ENCODE assay signal across 11 cellular contexts in the genomic region with DNA sequence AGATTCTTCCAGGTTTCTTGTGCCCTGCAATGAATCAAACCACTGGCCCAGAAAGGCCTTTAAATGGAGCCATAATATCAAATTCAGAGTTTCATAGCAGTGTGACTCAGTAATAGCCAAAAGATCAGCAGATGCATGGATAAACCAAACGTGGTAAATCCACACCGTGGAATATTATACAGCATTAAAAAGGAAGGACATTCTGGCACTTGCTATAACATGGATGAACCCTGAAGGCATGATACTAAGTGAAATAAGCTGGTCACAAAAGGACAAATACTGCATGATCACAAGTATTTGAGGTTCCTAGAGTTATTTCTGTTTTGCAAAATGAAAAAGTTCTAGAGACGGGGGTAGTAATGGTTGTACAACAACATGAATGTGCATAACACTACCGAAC.
DNase-seq lines count a peak whose midpoint lies in the region; ATAC-seq and TF ChIP-seq lines count a peak whose summit lies in the region.
"Had no signal": no experiment of that assay in that cellular context is flagged by ENCODE, and none has a peak within 500 bp of the region (broad histone marks: within the 10 kb centered on the region; RNA-seq: fewer than 3 reads in every experiment).

No MANE protein-coding gene starts in this region.

- H3K4me3 ChIP-seq in OCI-LY1 (ENCODE audit: low read depth, low read length, poor library complexity, severe bottlenecking): no peak overlapping the region
- no peak overlapping the region for H3K4me3 ChIP-seq in hepatocyte

- H3K27ac ChIP-seq in OCI-LY1 (ENCODE audit: low read depth, low read length, poor library complexity, severe bottlenecking) (peak overlapping the region; percentile 86), hepatocyte (peak overlapping the region; percentile 92)

- DNase-seq in activated CD4-positive, alpha-beta memory T cell treated with anti-CD3 and anti-CD28 coated beads, Interleukin-2, amount 10 ng/mL, durations not matched to agents 7 days and 5 days: no peak
- DNase-seq in hepatocyte (ENCODE audit: low spot score): no peak
- no peak for DNase-seq in activated CD8-positive, alpha-beta memory T cell treated with anti-CD3 and anti-CD28 coated beads, Interleukin-2, amount 50 U/mL, for 4 hours
- no peak for DNase-seq in DMS153 treated with DMSO at 0.1 percent for 48 hours (lab: John Stamatoyannopoulos, UW; ENCODE audit: unreplicated experiment)
- DNase-seq in NCI-H2107 treated with DMSO at 0.1 percent for 48 hours (lab: John Stamatoyannopoulos, UW; ENCODE audit: unreplicated experiment): no peak
- DNase-seq: NCI-H1417; NCI-H526 treated with DMSO at 0.1 percent for 48 hours; stimulated activated CD4-positive, alpha-beta T cell treated with anti-CD3 and anti-CD28 coated beads, Interleukin-2, amount 100 ng/mL, for 48 hours had no signal

- H3K4me3 Mint-ChIP-seq in activated CD4-positive, alpha-beta memory T cell treated with anti-CD3 and anti-CD28 coated beads, Interleukin-2, amount 10 ng/mL, durations not matched to agents 7 days and 5 days: no peak overlapping the region
- no peak overlapping the region for H3K4me3 Mint-ChIP-seq in stimulated activated memory B cell treated with anti-CD40 and anti-IgM and Interleukin-4, amounts not matched to agents 10 μg/mL and 1 μg/mL and 100 μg/mL, for 72 hours

- no peak overlapping the region for H3K9ac ChIP-seq in OCI-LY1 (ENCODE audit: low read length)

- peaks cover 18% of the 10 kb centered on the region for H3K36me3 Mint-ChIP-seq in activated CD4-positive, alpha-beta memory T cell treated with anti-CD3 and anti-CD28 coated beads, Interleukin-2, amount 10 ng/mL, durations not matched to agents 7 days and 5 days (ENCODE audit: low read depth)
- H3K36me3 Mint-ChIP-seq in stimulated activated memory B cell treated with anti-CD40 and anti-IgM and Interleukin-4, amounts not matched to agents 10 μg/mL and 1 μg/mL and 100 μg/mL, for 72 hours: no peaks in the 10 kb centered on the region

- no peaks in the 10 kb centered on the region for H3K36me3 ChIP-seq in OCI-LY1 (ENCODE audit: insufficient read depth, low read length)
- no peaks in the 10 kb centered on the region for H3K36me3 ChIP-seq in hepatocyte (replicated peaks; ENCODE audit: insufficient read depth, low read depth)

- H3K9me2 ChIP-seq in OCI-LY1 (ENCODE audit: low read depth, low read length) (no peaks in the 10 kb centered on the region), hepatocyte (replicated peaks; ENCODE audit: insufficient read depth) (no peaks in the 10 kb centered on the region)

- peaks cover 44% of the 10 kb centered on the region for H3K4me1 ChIP-seq in OCI-LY1 (ENCODE audit: insufficient read depth, low read length, severe bottlenecking)
- H3K4me1 ChIP-seq in hepatocyte (ENCODE audit: insufficient read depth): peaks cover 24% of the 10 kb centered on the region

- 92% methylated on average over 4 of the region's 4 CpGs for WGBS in hepatocyte (ENCODE audit: low lambda C conversion rate, missing lambda C conversion rate)

- peaks cover 8% of the 10 kb centered on the region for H3K9me3 Mint-ChIP-seq in activated CD4-positive, alpha-beta memory T cell treated with anti-CD3 and anti-CD28 coated beads, Interleukin-2, amount 10 ng/mL, durations not matched to agents 7 days and 5 days
- H3K9me3 Mint-ChIP-seq in stimulated activated memory B cell treated with anti-CD40 and anti-IgM and Interleukin-4, amounts not matched to agents 10 μg/mL and 1 μg/mL and 100 μg/mL, for 72 hours: peaks cover 5% of the 10 kb centered on the region

- no peaks in the 10 kb centered on the region for H3K9me3 ChIP-seq in OCI-LY1 (ENCODE audit: low read length)
- no peaks in the 10 kb centered on the region for H3K9me3 ChIP-seq in hepatocyte (ENCODE audit: low read depth)

- no peak for TF ChIP-seq CTCF in OCI-LY1 (IDR thresholded peaks at IDR 0.05; ENCODE audit: low read length)
- no peak for TF ChIP-seq CTCF in hepatocyte (IDR thresholded peaks at IDR 0.05; ENCODE audit: poor library complexity)

- H3K4me2 ChIP-seq in OCI-LY1 (ENCODE audit: low read length): no peak overlapping the region
- no peak overlapping the region for H3K4me2 ChIP-seq in hepatocyte

- H3K79me2 ChIP-seq in OCI-LY1 (ENCODE audit: insufficient read depth, low read length): no peaks in the 10 kb centered on the region
- H3K79me2 ChIP-seq in hepatocyte: no peaks in the 10 kb centered on the region

- no peaks in the 10 kb centered on the region for H3K27me3 Mint-ChIP-seq in activated CD4-positive, alpha-beta memory T cell treated with anti-CD3 and anti-CD28 coated beads, Interleukin-2, amount 10 ng/mL, durations not matched to agents 7 days and 5 days
- no peaks in the 10 kb centered on the region for H3K27me3 Mint-ChIP-seq in stimulated activated memory B cell treated with anti-CD40 and anti-IgM and Interleukin-4, amounts not matched to agents 10 μg/mL and 1 μg/mL and 100 μg/mL, for 72 hours

- no peak overlapping the region for H2AFZ ChIP-seq in OCI-LY1 (ENCODE audit: low read length)
- no peak overlapping the region for H2AFZ ChIP-seq in hepatocyte

- POLR2A ChIA-PET in activated CD4-positive, alpha-beta memory T cell treated with anti-CD3 and anti-CD28 coated beads, Interleukin-2, amount 10 ng/mL, durations not matched to agents 7 days and 5 days (lab: Charles Lee): interaction anchor here (0.7 to 3.4 kb wide), 6 partner anchors 9 to 377 kb away, joined by 4 to 23 read pairs (median 6); no protein-coding TSS in a partner anchor

- H3F3A ChIP-seq in OCI-LY1 (ENCODE audit: insufficient read depth, low read length): no peaks in the 10 kb centered on the region

- H3K27ac Mint-ChIP-seq in activated CD4-positive, alpha-beta memory T cell treated with anti-CD3 and anti-CD28 coated beads, Interleukin-2, amount 10 ng/mL, durations not matched to agents 7 days and 5 days: peak overlapping the region; percentile 11
- H3K27ac Mint-ChIP-seq in stimulated activated memory B cell treated with anti-CD40 and anti-IgM and Interleukin-4, amounts not matched to agents 10 μg/mL and 1 μg/mL and 100 μg/mL, for 72 hours: peak overlapping the region; percentile 96

- H4K20me1 ChIP-seq in OCI-LY1 (ENCODE audit: insufficient read depth, low read length) (no peaks in the 10 kb centered on the region), hepatocyte (ENCODE audit: insufficient read depth, poor library complexity, severe bottlenecking) (no peaks in the 10 kb centered on the region)

- ATAC-seq in stimulated activated memory B cell treated with anti-CD40 and anti-IgM and Interleukin-4, amounts not matched to agents 10 μg/mL and 1 μg/mL and 100 μg/mL, for 72 hours: no peak
- no peak for ATAC-seq in GM21723 (IDR thresholded peaks at IDR 0.05; ENCODE audit: unreplicated experiment)

- CTCF ChIA-PET in activated CD4-positive, alpha-beta memory T cell treated with anti-CD3 and anti-CD28 coated beads, Interleukin-2, amount 10 ng/mL, durations not matched to agents 7 days and 5 days (lab: Charles Lee): interaction anchor here (0.6 to 2.2 kb wide), 5 partner anchors 10 to 389 kb away, joined by 3 to 7 read pairs (median 5); no protein-coding TSS in a partner anchor

- H3K4me1 Mint-ChIP-seq in activated CD4-positive, alpha-beta memory T cell treated with anti-CD3 and anti-CD28 coated beads, Interleukin-2, amount 10 ng/mL, durations not matched to agents 7 days and 5 days: peaks cover 59% of the 10 kb centered on the region
- H3K4me1 Mint-ChIP-seq in stimulated activated memory B cell treated with anti-CD40 and anti-IgM and Interleukin-4, amounts not matched to agents 10 μg/mL and 1 μg/mL and 100 μg/mL, for 72 hours: peaks cover 74% of the 10 kb centered on the region

- H3K27me3 ChIP-seq in OCI-LY1 (ENCODE audit: insufficient read depth, low read length) (no peaks in the 10 kb centered on the region), hepatocyte (no peaks in the 10 kb centered on the region)
